ENCODE assay signal across 13 cellular contexts in the genomic region with DNA sequence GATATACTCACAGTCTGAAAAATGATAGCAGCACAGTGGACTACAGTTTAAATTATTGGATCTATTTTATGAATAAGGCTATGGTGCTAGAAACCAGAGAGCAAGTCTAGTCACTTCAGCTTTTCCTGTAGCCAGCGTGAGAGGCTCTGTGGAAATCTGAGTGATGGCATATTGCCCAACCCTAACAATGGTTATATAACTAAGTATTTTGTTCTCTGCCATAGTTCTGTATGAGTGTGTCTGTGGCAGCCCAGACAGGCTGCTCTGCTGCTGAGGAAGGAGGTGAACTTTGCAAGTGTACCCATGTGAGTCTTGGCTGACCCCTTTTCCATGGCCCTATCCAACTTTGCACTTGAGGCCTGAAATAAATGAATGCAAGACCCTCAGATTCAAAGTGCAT.
DNase-seq lines count a peak whose midpoint lies in the region; ATAC-seq and TF ChIP-seq lines count a peak whose summit lies in the region.
"Had no signal": no experiment of that assay in that cellular context is flagged by ENCODE, and none has a peak within 500 bp of the region (broad histone marks: within the 10 kb centered on the region; RNA-seq: fewer than 3 reads in every experiment).

No MANE protein-coding gene starts in this region.

- H3K27ac ChIP-seq in cingulate gyrus (ENCODE audit: low read depth, low read length) (peak overlapping the region; percentile 15), SJCRH30 (no peak overlapping the region)
- H3K27ac ChIP-seq: thoracic aorta had no signal

- H3K9me3 ChIP-seq in SJCRH30 (replicated peaks), result no peaks in the 10 kb centered on the region
- H3K9me3 ChIP-seq: thoracic aorta had no signal

- no peak for ATAC-seq in HG02840 (IDR thresholded peaks at IDR 0.05; ENCODE audit: low FRiP score, unreplicated experiment)
- ATAC-seq: activated CD4-positive, alpha-beta T cell treated with anti-CD3 and anti-CD28 coated beads for 36 hours had no signal

- H3K36me3 ChIP-seq in SJCRH30, result no peaks in the 10 kb centered on the region
- H3K36me3 ChIP-seq: thoracic aorta had no signal

- H3K4me3 ChIP-seq in AG09309 (ENCODE audit: control insufficient read depth, low read depth, low read length) (no peak overlapping the region), SJCRH30 (no peak overlapping the region)
- H3K4me3 ChIP-seq: thoracic aorta had no signal

- no peaks in the 10 kb centered on the region for H3K27me3 ChIP-seq in SJCRH30

- no peak for TF ChIP-seq CTCF in AG09309 (IDR thresholded peaks at IDR 0.05; ENCODE audit: control insufficient read depth, insufficient read depth, low read depth, low read length, missing control alignments)

- H3K4me1 ChIP-seq in SJCRH30, result no peaks in the 10 kb centered on the region

- peak; percentile 47 for DNase-seq in AG09309 (ENCODE audit: low read depth)
- peak; percentile 72 for DNase-seq in M059J (ENCODE audit: low read depth)
- peak; percentile 70 for DNase-seq in medulla oblongata (ENCODE audit: extremely low spot score)
- DNase-seq in SJCRH30, result no peak
- no peak for DNase-seq in DMS53 (lab: John Stamatoyannopoulos, UW)
- no peak for DNase-seq in hepatic stellate cell (ENCODE audit: low spot score)
- DNase-seq: activated CD4-positive, alpha-beta T cell treated with anti-CD3 and anti-CD28 coated beads for 36 hours; activated naive CD8-positive, alpha-beta T cell treated with anti-CD3 and anti-CD28 coated beads, Interleukin-2, amount 10 ng/mL, durations not matched to agents 7 days and 5 days; CD4-positive, CD25-positive, alpha-beta regulatory T cell; SIG-M5 had no signal

Comparison
In these comparisons a context has a peak if more than half of its experiments do, and no peak if none do; other contexts are left out.
1. DNase-seq: peak in AG09309 (single experiment), M059J (single experiment) and medulla oblongata (single experiment); none in SJCRH30 (0 of 2), DMS53 (single experiment) and hepatic stellate cell (single experiment).